In genomic region chr7:115728518-115728917, GRCh38 we compare ENCODE assay signal across 13 cellular contexts.
"Had no signal": no experiment of that assay in that cellular context is flagged by ENCODE, and none has a peak within 500 bp of the region (broad histone marks: within the 10 kb centered on the region; RNA-seq: fewer than 3 reads in every experiment).

No MANE protein-coding gene starts in this region.

- H3K9me3 ChIP-seq: ovary, sigmoid colon, spleen, thoracic aorta, upper lobe of right lung had no signal

- H3K27ac ChIP-seq: cardiac muscle cell, ovary, sigmoid colon, spleen, thoracic aorta, upper lobe of right lung had no signal

- H3K4me3 ChIP-seq: cardiac muscle cell, lung, ovary, sigmoid colon, spleen, thoracic aorta, upper lobe of right lung had no signal

- H3K36me3 ChIP-seq: cardiac muscle cell, ovary, sigmoid colon, spleen, thoracic aorta, upper lobe of right lung had no signal

- DNase-seq: activated B cell treated with CpG ODN at 0.5 μM for 24 hours; activated CD4-positive, alpha-beta T cell treated with anti-CD3 and anti-CD28 coated beads, Interleukin-2, amount 10 ng/mL, durations not matched to agents 7 days and 5 days; activated CD8-positive, alpha-beta memory T cell treated with anti-CD3 and anti-CD28 coated beads, Interleukin-2, amount 50 U/mL, for 48 hours; activated gamma-delta T cell; activated T-cell treated with anti-CD3 and anti-CD28 coated beads, Interleukin-2, amount 50 U/mL, for 72 hours; left cardiac atrium; ovary; sigmoid colon; spleen; upper lobe of right lung had no signal

- H3K27me3 ChIP-seq: cardiac muscle cell, ovary, sigmoid colon, spleen, upper lobe of right lung had no signal
